In the genomic region with DNA sequence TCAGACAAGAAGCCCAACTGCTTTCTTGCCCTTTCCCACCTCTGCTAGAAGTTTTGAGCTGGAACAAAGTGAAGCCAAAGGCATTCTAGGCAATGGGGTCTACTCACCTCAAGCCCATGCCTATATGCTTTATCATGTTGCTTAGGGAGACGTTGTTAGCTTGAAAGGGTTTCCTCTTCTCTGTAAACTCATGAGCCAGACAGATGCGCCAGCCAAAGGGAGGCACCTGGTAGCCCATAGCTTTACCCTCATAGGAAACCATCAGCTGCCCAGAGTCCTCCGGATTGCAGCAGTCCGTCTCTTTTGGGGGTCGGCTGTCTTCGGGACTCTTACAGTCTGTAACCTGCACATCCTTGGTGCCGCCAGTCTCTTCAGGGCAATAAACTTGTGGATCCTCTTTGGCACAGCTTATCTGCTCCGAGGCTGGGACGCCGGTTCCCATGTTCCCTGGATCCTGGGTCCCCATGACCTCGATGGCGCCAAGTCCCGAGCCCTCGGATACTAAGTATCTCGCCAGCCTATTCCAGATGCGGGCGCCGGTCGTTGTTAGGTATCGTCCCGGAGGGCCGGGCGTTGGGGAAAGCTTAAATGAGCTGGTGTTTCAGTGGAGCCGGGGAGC, we compare ENCODE assay signal across 6 cellular contexts. TPM values are rescaled to one million over a fixed set of nuclear protein-coding genes. Genes with fewer than 3 reads are reported as not detected.
DNase-seq lines count a peak whose midpoint lies in the region; ATAC-seq and TF ChIP-seq lines count a peak whose summit lies in the region.

No MANE protein-coding gene starts in this region.

- peak overlapping the region; percentile 84 to 99 (median 89) for H3K4me3 Mint-ChIP-seq in naive thymus-derived CD8-positive, alpha-beta T cell

- H3K4me3 ChIP-seq in astrocyte of the spinal cord (ENCODE audit: low read depth, low read length) = peak overlapping the region; percentile 90

- H3K4me1 Mint-ChIP-seq in naive thymus-derived CD8-positive, alpha-beta T cell = peaks cover 35 to 58% (median 52%) of the 10 kb centered on the region in 4 donors

- H3K36me3 Mint-ChIP-seq in naive thymus-derived CD8-positive, alpha-beta T cell = peaks cover 0 to 43% (median 6%) of the 10 kb centered on the region in 3 donors

- POLR2A ChIA-PET in naive thymus-derived CD8-positive, alpha-beta T cell (lab: Charles Lee) = interaction anchor here (0.5 to 4.8 kb wide), 14 partner anchors 8 to 676 kb away, joined by 3 to 68 read pairs (median 6); a partner anchor contains a TSS

- in situ Hi-C loops in astrocyte of the spinal cord (cut with HindIII; ENCODE audit: low sequenced_read_pairs) = no loop called here

- no peak for DNase-seq in astrocyte of the spinal cord (ENCODE audit: low read depth, low spot score)
- peak in 2 of 10 donors; percentile 20 to 28 for DNase-seq in naive thymus-derived CD8-positive, alpha-beta T cell
- no peak for DNase-seq in HCEC 1CT
- DNase-seq in NCI-H2171 treated with DMSO at 0.1 percent for 48 hours (lab: John Stamatoyannopoulos, UW) = no peak

- no peaks in the 10 kb centered on the region for H3K27me3 Mint-ChIP-seq in naive thymus-derived CD8-positive, alpha-beta T cell

- peak overlapping the region; percentile 34 to 88 (median 81) for H3K27ac Mint-ChIP-seq in naive thymus-derived CD8-positive, alpha-beta T cell

- TF ChIP-seq CTCF in astrocyte of the spinal cord (IDR thresholded peaks at IDR 0.05; ENCODE audit: low read depth, low read length) = no peak

- no peaks in the 10 kb centered on the region for H3K9me3 Mint-ChIP-seq in naive thymus-derived CD8-positive, alpha-beta T cell

- peak; percentile 2 for ATAC-seq in HG03457 (IDR thresholded peaks at IDR 0.05; ENCODE audit: unreplicated experiment)
- peak; percentile 10 to 26 for ATAC-seq in naive thymus-derived CD8-positive, alpha-beta T cell
- ATAC-seq in HG03460 (IDR thresholded peaks at IDR 0.05; ENCODE audit: unreplicated experiment) = no peak

RNA-seq across cellular contexts. Expression of a gene that starts 0.7 kb away (rescaled TPM):
- 10 to 100 TPM; 56.7 to 65.4 TPM for total RNA-seq in naive thymus-derived CD8-positive, alpha-beta T cell
- polyA plus RNA-seq in naive thymus-derived CD8-positive, alpha-beta T cell = 10 to 100 TPM; 14.8 to 28.3 (median 22.0) TPM

RNA-seq across cellular contexts. Expression of a gene that starts 0.7 kb away (rescaled TPM):
- total RNA-seq in naive thymus-derived CD8-positive, alpha-beta T cell = 10 to 100 TPM; 30.7 to 31.7 TPM
- polyA plus RNA-seq in naive thymus-derived CD8-positive, alpha-beta T cell = 1 to 10 TPM; 6.8 to 9.6 (median 8.1) TPM

RNA-seq across cellular contexts. Expression of a gene that starts 5.7 kb away (rescaled TPM):
- 1 to 10 TPM in 1 of 2 experiments, under 1 TPM in 1; 0.88 to 1.7 TPM for total RNA-seq in naive thymus-derived CD8-positive, alpha-beta T cell
- 1 to 10 TPM in 1 of 3 donors, not detected in 2; 1.3 TPM for polyA plus RNA-seq in naive thymus-derived CD8-positive, alpha-beta T cell

RNA-seq across cellular contexts. Expression of a gene that starts 15.9 kb away (rescaled TPM):
- 10 to 100 TPM; 17.1 to 19.5 TPM for total RNA-seq in naive thymus-derived CD8-positive, alpha-beta T cell
- polyA plus RNA-seq in naive thymus-derived CD8-positive, alpha-beta T cell = 10 to 100 TPM; 29.8 to 40.3 (median 33.1) TPM

RNA-seq across cellular contexts. Expression of a gene that starts 16.4 kb away (rescaled TPM):
- total RNA-seq in naive thymus-derived CD8-positive, alpha-beta T cell = 100 to 1,000 TPM; 204 to 233 TPM
- 10 to 100 TPM; 32.9 to 88.9 (median 36.4) TPM for polyA plus RNA-seq in naive thymus-derived CD8-positive, alpha-beta T cell
